ENCODE assay signal across 18 cellular contexts in the genomic region with DNA sequence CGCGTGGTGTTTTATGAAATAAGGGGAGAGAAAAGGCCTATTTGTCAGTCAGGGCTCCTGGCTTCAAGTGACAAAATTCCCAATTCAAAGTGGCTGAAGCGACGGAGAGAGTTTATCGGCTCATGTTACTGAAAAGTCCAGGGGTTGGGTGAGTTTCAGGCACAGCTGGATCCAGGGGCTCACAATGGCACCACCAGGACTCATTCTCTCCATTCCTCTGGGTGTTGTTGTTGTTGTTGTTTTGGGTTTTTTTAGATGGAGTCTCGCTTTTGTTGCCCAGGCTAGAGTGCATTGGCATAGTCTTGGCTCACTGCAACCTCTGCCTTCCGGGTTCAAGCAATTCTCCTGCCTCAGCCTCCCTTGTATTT.
DNase-seq lines count a peak whose midpoint lies in the region; ATAC-seq, FAIRE-seq and TF ChIP-seq lines count a peak whose summit lies in the region.
"Had no signal": no experiment of that assay in that cellular context is flagged by ENCODE, and none has a peak within 500 bp of the region (broad histone marks: within the 10 kb centered on the region; RNA-seq: fewer than 3 reads in every experiment).

No MANE protein-coding gene starts in this region.

- no peak overlapping the region for H2BK20ac ChIP-seq in H1 (ENCODE audit: low read length)

- TF ChIP-seq EP300 in HepG2 (IDR thresholded peaks at IDR 0.05; ENCODE audit: low read depth in 2 of 2, low read length in 2 of 2) (no peak), HepG2 (CRISPR knock-in tag; IDR thresholded peaks at IDR 0.05; ENCODE audit: borderline replicate concordance) (no peak), H1 (IDR thresholded peaks at IDR 0.05; ENCODE audit: borderline replicate concordance in 1 of 2, low read depth in 2 of 2, low read length in 2 of 2) (no peak), sigmoid colon (IDR thresholded peaks at IDR 0.05) (no peak)

- H3K9me3 ChIP-seq in HepG2 (ENCODE audit: low read length) (peaks cover 5% of the 10 kb centered on the region; the same call in 1 of the 2 replicates), right lobe of liver (no peaks in the 10 kb centered on the region), H1 (ENCODE audit: insufficient read depth in 2 of 2, low read depth in 1 of 2, low read length in 1 of 2) (no peaks in the 10 kb centered on the region; a peak in 1 of 4 replicates), sigmoid colon (no peaks in the 10 kb centered on the region), MG63 (no peaks in the 10 kb centered on the region)
- no peaks in the 10 kb centered on the region for H3K9me3 ChIP-seq in effector memory CD4-positive, alpha-beta T cell (ENCODE audit: control insufficient read depth, low read length)
- H3K9me3 ChIP-seq: SK-N-SH, tibial nerve had no signal

- H3K79me2 ChIP-seq in HepG2 (ENCODE audit: insufficient read depth, low read length) (no peaks in the 10 kb centered on the region), H1 (ENCODE audit: control insufficient read depth in 1 of 2, insufficient read depth in 2 of 2, low read length in 2 of 2) (no peaks in the 10 kb centered on the region)

- no peak overlapping the region for H4K5ac ChIP-seq in H1 (ENCODE audit: insufficient read length, low read depth, low read length)

- H2AFZ ChIP-seq in HepG2 (ENCODE audit: low read length): no peak overlapping the region
- no peak overlapping the region for H2AFZ ChIP-seq in H1 (ENCODE audit: low read length)

- H3K9ac ChIP-seq in HepG2 (ENCODE audit: insufficient read depth, low read depth, low read length) (no peak overlapping the region), H1 (replicated peaks in 1 of 4; ENCODE audit: extremely low read depth in 1 of 4, low read depth in 3 of 4, low read length in 3 of 4) (no peak overlapping the region)
- H3K9ac ChIP-seq: SK-N-SH had no signal

- TF ChIP-seq RAD21 in HepG2 (CRISPR knock-in tag; IDR thresholded peaks at IDR 0.05) (no peak), H1 (IDR thresholded peaks at IDR 0.05 in 1 of 2, conservative IDR thresholded peaks at IDR 0.05 in 1 of 2; ENCODE audit: low read depth in 2 of 2, low read length in 2 of 2) (no peak)

- no peak for TF ChIP-seq CTCF in HepG2 (CRISPR knock-in tag; IDR thresholded peaks at IDR 0.05)
- TF ChIP-seq CTCF in right lobe of liver (IDR thresholded peaks at IDR 0.05): no peak
- TF ChIP-seq CTCF in H1 (IDR thresholded peaks at IDR 0.05; ENCODE audit: control extremely low read depth in 1 of 3, insufficient read depth in 1 of 3, low read depth in 1 of 3, low read length in 3 of 3): no peak
- TF ChIP-seq CTCF in sigmoid colon (IDR thresholded peaks at IDR 0.05): no peak

- H3K27me3 ChIP-seq in HepG2 (ENCODE audit: control insufficient read depth in 1 of 2, insufficient read depth in 2 of 2, low read length in 2 of 2): peaks cover 0 to 8% of the 10 kb centered on the region in 2 experiments; a peak in 1 of 5 replicates
- no peaks in the 10 kb centered on the region for H3K27me3 ChIP-seq in right lobe of liver
- H3K27me3 ChIP-seq in H1 (replicated peaks in 1 of 4; ENCODE audit: control insufficient read depth in 3 of 4, extremely low read depth in 1 of 4, insufficient read depth in 3 of 4, low read length in 3 of 4): no peaks in the 10 kb centered on the region
- no peaks in the 10 kb centered on the region for H3K27me3 ChIP-seq in sigmoid colon
- H3K27me3 ChIP-seq in effector memory CD4-positive, alpha-beta T cell (replicated peaks; ENCODE audit: control insufficient read depth, insufficient read depth, low read length, poor library complexity, severe bottlenecking): no peaks in the 10 kb centered on the region
- H3K27me3 ChIP-seq in MG63: no peaks in the 10 kb centered on the region
- H3K27me3 ChIP-seq: tibial nerve had no signal

- H2AK5ac ChIP-seq in H1 (ENCODE audit: low read depth, low read length): no peak overlapping the region

- CTCF ChIA-PET in HepG2 (lab: Yijun Ruan, JAX; ENCODE audit: low intra/inter-chr PET ratio, low total read pairs): no interaction called here
- CTCF ChIA-PET in H1 (lab: Charles Lee; ENCODE audit: partially characterized antibody): interaction anchor here (0.7 to 4.1 kb wide), 3 partner anchors 11 to 21 kb away, joined by 3 to 30 read pairs (median 26); no protein-coding TSS in a partner anchor

- H3K14ac ChIP-seq in H1 (ENCODE audit: insufficient read length): no peak overlapping the region

- no peak overlapping the region for H3K4me3 ChIP-seq in HepG2 (replicated peaks in 1 of 3; ENCODE audit: insufficient read depth in 1 of 3, low read depth in 2 of 3, low read length in 3 of 3)
- H3K4me3 ChIP-seq in right lobe of liver: no peak overlapping the region
- H3K4me3 ChIP-seq in H1 (ENCODE audit: extremely low read depth in 1 of 4, insufficient read depth in 2 of 4, low read depth in 3 of 4, low read length in 4 of 4): no peak overlapping the region
- H3K4me3 ChIP-seq in sigmoid colon: no peak overlapping the region
- no peak overlapping the region for H3K4me3 ChIP-seq in effector memory CD4-positive, alpha-beta T cell (ENCODE audit: insufficient read depth, low read depth, low read length, poor library complexity, severe bottlenecking)
- H3K4me3 ChIP-seq in MG63: no peak overlapping the region
- H3K4me3 ChIP-seq: skin epidermis, tibial nerve had no signal

- no peaks in the 10 kb centered on the region for H3K79me1 ChIP-seq in H1 (ENCODE audit: low read depth, low read length)

- in situ Hi-C loops in HepG2 (cut with HindIII; ENCODE audit: extremely low pct_ligation_motif_present, low pct_unique_long_range_greater_than_20kb): no loop called here

- H3K18ac ChIP-seq in H1 (ENCODE audit: extremely low read depth, low read length): no peak overlapping the region

- H3K4ac ChIP-seq in H1 (replicated peaks; ENCODE audit: insufficient read length, low read depth, low read length): no peak overlapping the region

- H3K23me2 ChIP-seq in H1 (ENCODE audit: low read depth, low read length): no peaks in the 10 kb centered on the region; the same call in 1 of the 2 replicates

- ATAC-seq in HepG2 (no peak), right lobe of liver (no peak), HG02938 (IDR thresholded peaks at IDR 0.05; ENCODE audit: unreplicated experiment) (no peak)
- ATAC-seq: CD8-positive, alpha-beta T cell; PC-3 had no signal

- FAIRE-seq in HepG2 (lab: Jason Lieb, UNC) (no peak), H1 (lab: Jason Lieb, UNC) (no peak)

- H3K4me2 ChIP-seq in HepG2 (ENCODE audit: low read depth, low read length) (no peak overlapping the region), H1 (ENCODE audit: insufficient read depth in 1 of 2, low read depth in 2 of 2, low read length in 2 of 2) (no peak overlapping the region)
- H3K4me2 ChIP-seq: SK-N-SH had no signal

- no peak for TF ChIP-seq POLR2A in HepG2 (IDR thresholded peaks at IDR 0.05; ENCODE audit: insufficient read depth in 1 of 2, low read depth in 2 of 2, low read length in 2 of 2)
- no peak for TF ChIP-seq POLR2A in right lobe of liver (IDR thresholded peaks at IDR 0.05)
- TF ChIP-seq POLR2A in H1 (IDR thresholded peaks at IDR 0.05; ENCODE audit: control extremely low read depth in 1 of 2, low read depth in 2 of 2, low read length in 2 of 2): no peak
- no peak for TF ChIP-seq POLR2A in sigmoid colon (IDR thresholded peaks at IDR 0.05)

- intact Hi-C loops in HepG2 (cut with micrococcal nuclease; ENCODE audit: unreplicated experiment): no loop called here
- intact Hi-C loops in right lobe of liver (cut with DNase I): no loop called here
- intact Hi-C loops in sigmoid colon (cut with DNase I): no loop called here

- H2BK5ac ChIP-seq in H1 (ENCODE audit: low read depth, low read length): 0 out of 2 replicates have a peak overlapping the region, but pooled peaks have one; percentile 21

- H3K36me3 ChIP-seq in HepG2 (replicated peaks in 1 of 2; ENCODE audit: control insufficient read depth in 1 of 2, insufficient read depth in 2 of 2, low read length in 2 of 2) (no peaks in the 10 kb centered on the region), right lobe of liver (no peaks in the 10 kb centered on the region), H1 (ENCODE audit: control insufficient read depth in 2 of 4, insufficient read depth in 4 of 4, low read length in 3 of 4) (no peaks in the 10 kb centered on the region), sigmoid colon (no peaks in the 10 kb centered on the region), MG63 (no peaks in the 10 kb centered on the region)
- H3K36me3 ChIP-seq in effector memory CD4-positive, alpha-beta T cell (ENCODE audit: control insufficient read depth, insufficient read depth, low read length): no peaks in the 10 kb centered on the region
- H3K36me3 ChIP-seq: tibial nerve had no signal

- no peak overlapping the region for H3K56ac ChIP-seq in H1 (replicated peaks; ENCODE audit: insufficient read length, low read depth, low read length)

- H4K8ac ChIP-seq in H1 (ENCODE audit: extremely low read depth, insufficient read depth, low read length): no peak overlapping the region

- BruUV-seq in HepG2 (replicated peaks; lab: Mats Ljungman, UMichigan): no TSS peak

- H3K23ac ChIP-seq in H1 (ENCODE audit: insufficient read length): no peak overlapping the region

- H3K4me1 ChIP-seq in HepG2 (ENCODE audit: insufficient read depth, low read length) (peaks cover 79% of the 10 kb centered on the region), right lobe of liver (peaks cover 0 to 52% (median 25%) of the 10 kb centered on the region in 4 donors), H1 (replicated peaks in 1 of 4; ENCODE audit: control insufficient read depth in 3 of 4, insufficient read depth in 4 of 4, low read length in 3 of 4) (peaks cover 0 to 11% (median 8%) of the 10 kb centered on the region in 4 experiments; a peak in 6 of 7 replicates), sigmoid colon (peaks cover 0 to 79% (median 74%) of the 10 kb centered on the region in 4 donors)
- H3K4me1 ChIP-seq in effector memory CD4-positive, alpha-beta T cell (ENCODE audit: control insufficient read depth, insufficient read depth, low read length, poor library complexity, severe bottlenecking): no peaks in the 10 kb centered on the region

- H2BK120ac ChIP-seq in H1 (replicated peaks; ENCODE audit: low read depth, low read length): no peak overlapping the region

- H3K27ac ChIP-seq in HepG2 (ENCODE audit: extremely low read length, insufficient read depth, low read length) (no peak overlapping the region), right lobe of liver (no peak overlapping the region), H1 (ENCODE audit: low read depth, low read length) (no peak overlapping the region), sigmoid colon (peak overlapping the region; percentile 87 to 95 (median 92))
- H3K27ac ChIP-seq in effector memory CD4-positive, alpha-beta T cell (ENCODE audit: insufficient read depth, low read length, poor library complexity, severe bottlenecking): no peak overlapping the region

- DNase-seq in HepG2 (ENCODE audit: low spot score) (no peak), right lobe of liver (no peak), H1 (ENCODE audit: low read depth in 1 of 2, low spot score in 2 of 2) (no peak), sigmoid colon (no peak), MG63 (no peak), DMS 273 treated with DMSO at 0.1 percent for 48 hours (lab: John Stamatoyannopoulos, UW) (no peak)
- no peak for DNase-seq in effector memory CD4-positive, alpha-beta T cell
- DNase-seq: activated CD4-positive, alpha-beta T cell treated with anti-CD3 and anti-CD28 coated beads, Interleukin-2, amount 10 ng/mL, durations not matched to agents 7 days and 5 days; activated naive CD4-positive, alpha-beta T cell treated with Interleukin-2 at 50 U/mL for 16 hours; CD8-positive, alpha-beta T cell; head of caudate nucleus; NCI-H2081 treated with DMSO at 0.1 percent for 48 hours; stimulated activated CD4-positive, alpha-beta T cell treated with anti-CD3 and anti-CD28 coated beads, Interleukin-4, amount 100 ng/mL, for 4 hours had no signal

- 0 out of 2 replicates have a peak overlapping the region, but pooled peaks have one; percentile 73 for H2BK15ac ChIP-seq in H1 (ENCODE audit: low read length)

- POLR2A ChIA-PET in HepG2 (lab: Yijun Ruan, JAX): no interaction called here
- POLR2A ChIA-PET in H1 (lab: Charles Lee; ENCODE audit: partially characterized antibody): interaction anchor here (5.1 kb wide), 1 partner anchor 12 kb away, joined by 37 read pairs; no protein-coding TSS in a partner anchor

- WGBS in HepG2 (ENCODE audit: low lambda C conversion rate): 88% methylated on average over 7 of the region's 7 CpGs
- 98% methylated on average over 6 of the region's 7 CpGs for WGBS in right lobe of liver (ENCODE audit: insufficient coverage, low coverage, low lambda C conversion rate, missing lambda C conversion rate)
- 88% methylated on average over 7 of the region's 7 CpGs; no CpG with 5 or more reads in 1 of the 2 experiments for WGBS in H1 (ENCODE audit: extremely low coverage in 1 of 2, insufficient coverage in 1 of 2, insufficient read length in 1 of 2, insufficient replicate concordance in 2 of 2, low coverage in 1 of 2, low lambda C conversion rate in 2 of 2, missing lambda C conversion rate in 1 of 2), 2 experiments
- 95 to 96% methylated on average over 7 of the region's 7 CpGs for WGBS in sigmoid colon, 2 donors

- H2BK12ac ChIP-seq in H1 (ENCODE audit: low read depth, low read length): peak overlapping the region; percentile 63; the same call in 1 of the 2 replicates

- H4K91ac ChIP-seq in H1 (replicated peaks; ENCODE audit: insufficient read length, low read length): no peak overlapping the region

- H4K20me1 ChIP-seq in HepG2 (ENCODE audit: insufficient read depth, low read length) (no peaks in the 10 kb centered on the region), H1 (replicated peaks in 1 of 2; ENCODE audit: control insufficient read depth in 1 of 2, insufficient read depth in 2 of 2, low read length in 2 of 2) (no peaks in the 10 kb centered on the region)

Comparison
In these comparisons a context has a peak if more than half of its experiments do, and no peak if none do; other contexts are left out.
1. H3K27ac ChIP-seq: peak in sigmoid colon (4 of 4); none in HepG2 (single experiment), right lobe of liver (0 of 3), H1 (single experiment) and effector memory CD4-positive, alpha-beta T cell (single experiment).